In genomic region chr1:171486048-171486519, GRCh38 we compare ENCODE assay signal across 8 cellular contexts.
DNase-seq lines count a peak whose midpoint lies in the region; ATAC-seq lines count a peak whose summit lies in the region.

No MANE protein-coding gene starts in this region.

- H3K27ac Mint-ChIP-seq in effector memory CD8-positive, alpha-beta T cell, result peak overlapping the region; percentile 100

- H3K9me3 Mint-ChIP-seq in effector memory CD8-positive, alpha-beta T cell, result no peaks in the 10 kb centered on the region

- DNase-seq in ACHN (peak; percentile 68), NCI-H446 (lab: John Stamatoyannopoulos, UW) (peak; percentile 39 to 45), midbrain (lab: John Stamatoyannopoulos, UW) (peak; percentile 33)
- DNase-seq in activated CD4-positive, alpha-beta T cell treated with anti-CD3 and anti-CD28 coated beads, Interleukin-2, amount 50 U/mL, for 48 hours, result peak; percentile 62 to 66
- DNase-seq in effector memory CD8-positive, alpha-beta T cell, result peak in 2 of 3 experiments; percentile 81 to 84
- peak; percentile 71 to 75 for DNase-seq in stimulated activated CD8-positive, alpha-beta memory T cell treated with anti-CD3 and anti-CD28 coated beads, Interleukin-7, amount 100 ng/mL, for 4 hours (ENCODE audit: low read depth in 2 of 2)

- H3K4me1 Mint-ChIP-seq in effector memory CD8-positive, alpha-beta T cell (ENCODE audit: low read depth in 2 of 2), result peaks cover 38 to 56% of the 10 kb centered on the region in 2 donors

- ATAC-seq in GM18502 (IDR thresholded peaks at IDR 0.05; ENCODE audit: poor library complexity, unreplicated experiment) (peak; percentile 38), HG03025 (IDR thresholded peaks at IDR 0.05; ENCODE audit: low FRiP score, unreplicated experiment) (peak; percentile 33)
- peak; percentile 71 for ATAC-seq in effector memory CD8-positive, alpha-beta T cell (replicated peaks)

- H3K4me3 Mint-ChIP-seq in effector memory CD8-positive, alpha-beta T cell, result peak overlapping the region; percentile 91 to 97

- no peaks in the 10 kb centered on the region for H3K27me3 Mint-ChIP-seq in effector memory CD8-positive, alpha-beta T cell

- in situ Hi-C loops in ACHN (cut with HindIII; ENCODE audit: low pct_ligation_motif_present, low pct_unique_long_range_greater_than_20kb, low sequenced_read_pairs), result no loop called here

- H3K36me3 Mint-ChIP-seq in effector memory CD8-positive, alpha-beta T cell (ENCODE audit: insufficient read depth), result peaks cover 60% of the 10 kb centered on the region

Comparison
In these comparisons a context has a peak if more than half of its experiments do, and no peak if none do; other contexts are left out.
1. Peak in every context shown above with its lines: DNase-seq and ATAC-seq.